In the genomic region with DNA sequence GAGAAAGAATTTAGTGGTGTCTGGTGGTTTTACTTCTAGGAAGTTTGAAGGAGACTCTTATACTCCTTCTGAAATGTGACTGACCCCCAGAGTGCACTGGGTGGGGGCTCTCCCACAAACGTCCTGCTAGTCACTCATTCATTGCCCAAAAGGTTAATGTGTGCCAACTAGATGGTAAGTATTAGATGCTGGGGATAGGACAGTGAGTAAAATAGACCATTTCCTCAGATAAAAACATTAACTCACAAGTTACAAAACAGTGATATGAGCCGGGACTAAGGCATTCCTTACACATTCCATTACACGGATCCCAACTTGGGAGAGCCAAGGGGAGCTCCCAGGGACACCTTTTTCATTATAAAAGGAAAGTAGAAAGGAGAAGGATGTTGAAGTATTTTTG, we compare ENCODE assay signal across 33 cellular contexts.
DNase-seq lines count a peak whose midpoint lies in the region; ATAC-seq and TF ChIP-seq lines count a peak whose summit lies in the region.
"Had no signal": no experiment of that assay in that cellular context is flagged by ENCODE, and none has a peak within 500 bp of the region (broad histone marks: within the 10 kb centered on the region; RNA-seq: fewer than 3 reads in every experiment).

No MANE protein-coding gene starts in this region.

- H2BK15ac ChIP-seq in IMR-90 (ENCODE audit: low read depth, low read length): no peak overlapping the region

- H2BK20ac ChIP-seq in IMR-90 (ENCODE audit: low read depth, low read length): no peak overlapping the region

- TF ChIP-seq CTCF in IMR-90 (conservative IDR thresholded peaks at IDR 0.05; ENCODE audit: low read depth, low read length) (no peak), fibroblast of pulmonary artery (IDR thresholded peaks at IDR 0.05; ENCODE audit: low read length, missing control alignments) (no peak), MCF 10A (IDR thresholded peaks at IDR 0.05; ENCODE audit: unreplicated experiment) (no peak)

- no peak overlapping the region for H2BK120ac ChIP-seq in IMR-90 (ENCODE audit: low read depth, low read length)

- no peak overlapping the region for H3K18ac ChIP-seq in IMR-90 (ENCODE audit: low read depth, low read length)

- intact Hi-C loops in IMR-90 (cut with micrococcal nuclease): no loop called here
- intact Hi-C loops in MCF 10A (cut with micrococcal nuclease): no loop called here

- H4K20me1 ChIP-seq in IMR-90 (ENCODE audit: insufficient read depth, low read length): no peaks in the 10 kb centered on the region

- no peak overlapping the region for H3K27ac ChIP-seq in IMR-90 (ENCODE audit: insufficient read depth, low read length)
- H3K27ac ChIP-seq: 22Rv1, esophagus muscularis mucosa, hepatocyte, PC-9, skin epidermis, thyroid gland, WERI-Rb-1 had no signal

- no peaks in the 10 kb centered on the region for H3K9me3 ChIP-seq in IMR-90 (ENCODE audit: control insufficient read depth, insufficient read depth, low read length)
- no peaks in the 10 kb centered on the region for H3K9me3 ChIP-seq in T-helper 17 cell (ENCODE audit: control insufficient read depth, low read length, poor library complexity, severe bottlenecking)
- H3K9me3 ChIP-seq: esophagus muscularis mucosa, thyroid gland had no signal

- DNase-seq in ACHN (peak; percentile 88), IMR-90 (no peak), fibroblast of pulmonary artery (ENCODE audit: low read depth) (peak; percentile 1), MCF 10A (ENCODE audit: unreplicated experiment) (no peak), T-helper 17 cell (no peak), NK-92 (lab: John Stamatoyannopoulos, UW; ENCODE audit: unreplicated experiment) (no peak), superior temporal gyrus (ENCODE audit: extremely low spot score) (no peak)
- DNase-seq: activated CD8-positive, alpha-beta memory T cell treated with anti-CD3 and anti-CD28 coated beads, Interleukin-2, amount 50 U/mL, for 4 hours; activated naive CD4-positive, alpha-beta T cell treated with anti-CD3 and anti-CD28 coated beads, Interleukin-2, amount 10 ng/mL, durations not matched to agents 7 days and 5 days; cortex of kidney; foreskin melanocyte; GOT3; left ventricle myocardium superior; naive thymus-derived CD4-positive, alpha-beta T cell; NCI-H1092; NCI-H187; NCI-H526; PC-9; retina; SIG-M5; stimulated activated CD8-positive, alpha-beta memory T cell treated with anti-CD3 and anti-CD28 coated beads, Interleukin-4, amount 100 ng/mL, for 48 hours; stimulated activated naive CD8-positive, alpha-beta T cell treated with anti-CD3 and anti-CD28 coated beads, Interleukin-15, amount 100 ng/mL, for 72 hours; T-helper 9 cell; thyroid gland; WERI-Rb-1 had no signal

- no peak overlapping the region for H3K4me2 ChIP-seq in IMR-90 (ENCODE audit: low read depth, low read length)
- H3K4me2 ChIP-seq: hepatocyte, PC-9 had no signal

- H3K4me3 ChIP-seq in IMR-90 (ENCODE audit: insufficient read depth, low read depth, low read length): no peak overlapping the region
- no peak overlapping the region for H3K4me3 ChIP-seq in fibroblast of pulmonary artery (replicated peaks; ENCODE audit: low read depth, low read length)
- H3K4me3 ChIP-seq: esophagus muscularis mucosa, hepatocyte, PC-9, skin epidermis, thyroid gland had no signal

- H3K4ac ChIP-seq in IMR-90 (ENCODE audit: low read depth, low read length): no peak overlapping the region

- no peaks in the 10 kb centered on the region for H3K79me1 ChIP-seq in IMR-90 (ENCODE audit: low read depth in 1 of 2, low read length in 2 of 2)

- no peaks in the 10 kb centered on the region for H3K9me1 ChIP-seq in IMR-90 (ENCODE audit: insufficient read depth, low read length)

- H3K4me1 Mint-ChIP-seq in MCF 10A (ENCODE audit: insufficient read depth, unreplicated experiment) (no peaks in the 10 kb centered on the region), T-helper 17 cell (no peaks in the 10 kb centered on the region)
- H3K4me1 Mint-ChIP-seq: activated naive CD4-positive, alpha-beta T cell treated with anti-CD3 and anti-CD28 coated beads, Interleukin-2, amount 10 ng/mL, durations not matched to agents 7 days and 5 days; mesothelial cell of epicardium; stimulated activated naive CD8-positive, alpha-beta T cell treated with anti-CD3 and anti-CD28 coated beads, Interleukin-15, amount 100 ng/mL, for 72 hours had no signal

- H3K56ac ChIP-seq in IMR-90 (ENCODE audit: extremely low read depth, insufficient read depth, low read length): no peak overlapping the region

- no peak overlapping the region for H2BK5ac ChIP-seq in IMR-90 (ENCODE audit: low read depth, low read length, poor library complexity, severe bottlenecking)

- CTCF ChIA-PET in IMR-90 (lab: Yijun Ruan, JAX): interaction anchor here (1.1 kb wide), 1 partner anchor 34 kb away, joined by 4 read pairs; no protein-coding TSS in a partner anchor
- CTCF ChIA-PET in MCF 10A (lab: Yijun Ruan, JAX): no interaction called here

- WGBS in IMR-90 (ENCODE audit: extremely low coverage in 2 of 2, insufficient read length in 1 of 2), 2 experiments: no CpG with 5 or more reads among the region's 3 CpGs

- POLR2A ChIA-PET in IMR-90 (lab: Charles Lee; ENCODE audit: unreplicated experiment) (no interaction called here), MCF 10A (lab: Yijun Ruan, JAX) (no interaction called here)

- H3K36me3 Mint-ChIP-seq in MCF 10A (ENCODE audit: insufficient read depth, unreplicated experiment): no peaks in the 10 kb centered on the region
- H3K36me3 Mint-ChIP-seq in T-helper 17 cell (ENCODE audit: low read depth): no peaks in the 10 kb centered on the region
- H3K36me3 Mint-ChIP-seq: activated naive CD4-positive, alpha-beta T cell treated with anti-CD3 and anti-CD28 coated beads, Interleukin-2, amount 10 ng/mL, durations not matched to agents 7 days and 5 days; mesothelial cell of epicardium; naive thymus-derived CD4-positive, alpha-beta T cell had no signal

- no peak overlapping the region for H2AK5ac ChIP-seq in IMR-90 (ENCODE audit: low read depth, low read length)

- no peak overlapping the region for H4K5ac ChIP-seq in IMR-90 (ENCODE audit: low read depth, low read length)

- H3K9ac ChIP-seq in IMR-90 (ENCODE audit: low read depth, low read length): no peak overlapping the region

- H3K27ac Mint-ChIP-seq in MCF 10A (ENCODE audit: low read depth, unreplicated experiment) (no peak overlapping the region), T-helper 17 cell (no peak overlapping the region)
- H3K27ac Mint-ChIP-seq: activated naive CD4-positive, alpha-beta T cell treated with anti-CD3 and anti-CD28 coated beads, Interleukin-2, amount 10 ng/mL, durations not matched to agents 7 days and 5 days; activated T-helper 1 cell treated with anti-CD3 and anti-CD28 coated beads, Interleukin-12 subunit alpha, Interleukin-12 subunit beta, Interleukin-2, Interleukin-4 antibody, amounts not matched to agents 30 ng/mL and 10 ng/mL and 1 ng/mL, durations not matched to agents 14 hours and 24 hours and 36 hours; endodermal cell; mesothelial cell of epicardium; naive thymus-derived CD4-positive, alpha-beta T cell; stimulated activated naive CD8-positive, alpha-beta T cell treated with anti-CD3 and anti-CD28 coated beads, Interleukin-15, amount 100 ng/mL, for 72 hours had no signal

- H3K23ac ChIP-seq in IMR-90 (ENCODE audit: low read depth, low read length): no peak overlapping the region

- ATAC-seq in HG02623 (IDR thresholded peaks at IDR 0.05; ENCODE audit: unreplicated experiment) (peak; percentile 49), IMR-90 (ENCODE audit: low read depth) (peak; percentile 32; the same call in 1 of the 2 replicates), T-helper 17 cell (no peak)
- ATAC-seq: left ventricle myocardium superior; naive thymus-derived CD4-positive, alpha-beta T cell; stimulated activated naive CD8-positive, alpha-beta T cell treated with anti-CD3 and anti-CD28 coated beads, Interleukin-15, amount 100 ng/mL, for 72 hours had no signal

- H4K8ac ChIP-seq in IMR-90 (ENCODE audit: low read depth in 2 of 2, low read length in 2 of 2): no peak overlapping the region

- H2AK9ac ChIP-seq in IMR-90 (replicated peaks; ENCODE audit: low read depth, low read length, poor library complexity): no peak overlapping the region

- no peak overlapping the region for H3K4me3 Mint-ChIP-seq in MCF 10A (ENCODE audit: unreplicated experiment)
- no peak overlapping the region for H3K4me3 Mint-ChIP-seq in T-helper 17 cell
- H3K4me3 Mint-ChIP-seq: activated naive CD4-positive, alpha-beta T cell treated with anti-CD3 and anti-CD28 coated beads, Interleukin-2, amount 10 ng/mL, durations not matched to agents 7 days and 5 days; activated T-helper 1 cell treated with anti-CD3 and anti-CD28 coated beads, Interleukin-12 subunit alpha, Interleukin-12 subunit beta, Interleukin-2, Interleukin-4 antibody, amounts not matched to agents 30 ng/mL and 10 ng/mL and 1 ng/mL, durations not matched to agents 14 hours and 24 hours and 36 hours; endodermal cell; mesothelial cell of epicardium; naive thymus-derived CD4-positive, alpha-beta T cell; stimulated activated naive CD8-positive, alpha-beta T cell treated with anti-CD3 and anti-CD28 coated beads, Interleukin-15, amount 100 ng/mL, for 72 hours had no signal

- H4K91ac ChIP-seq in IMR-90 (ENCODE audit: insufficient read depth, low read depth, low read length): no peak overlapping the region

- no peak overlapping the region for H2AFZ ChIP-seq in IMR-90 (replicated peaks; ENCODE audit: low read length, poor library complexity)
- H2AFZ ChIP-seq: hepatocyte, PC-9 had no signal

- no peaks in the 10 kb centered on the region for H3K9me3 Mint-ChIP-seq in MCF 10A (ENCODE audit: unreplicated experiment)
- H3K9me3 Mint-ChIP-seq: activated naive CD4-positive, alpha-beta T cell treated with anti-CD3 and anti-CD28 coated beads, Interleukin-2, amount 10 ng/mL, durations not matched to agents 7 days and 5 days; activated T-helper 1 cell treated with anti-CD3 and anti-CD28 coated beads, Interleukin-12 subunit alpha, Interleukin-12 subunit beta, Interleukin-2, Interleukin-4 antibody, amounts not matched to agents 30 ng/mL and 10 ng/mL and 1 ng/mL, durations not matched to agents 14 hours and 24 hours and 36 hours; endodermal cell; naive thymus-derived CD4-positive, alpha-beta T cell; stimulated activated naive CD8-positive, alpha-beta T cell treated with anti-CD3 and anti-CD28 coated beads, Interleukin-15, amount 100 ng/mL, for 72 hours had no signal

- H3K14ac ChIP-seq in IMR-90 (replicated peaks; ENCODE audit: low read depth, low read length): no peak overlapping the region

- H3K4me1 ChIP-seq in IMR-90 (ENCODE audit: control insufficient read depth, insufficient read depth, low read length): no peaks in the 10 kb centered on the region
- H3K4me1 ChIP-seq: esophagus muscularis mucosa, thyroid gland had no signal

- TF ChIP-seq RAD21 in IMR-90 (IDR thresholded peaks at IDR 0.05; ENCODE audit: low read length): no peak

- H3K27me3 ChIP-seq in IMR-90 (ENCODE audit: control insufficient read depth, insufficient read depth, low read length): no peaks in the 10 kb centered on the region
- H3K27me3 ChIP-seq: esophagus muscularis mucosa, hepatocyte, thyroid gland had no signal

- TF ChIP-seq POLR2A in IMR-90 (IDR thresholded peaks at IDR 0.05; ENCODE audit: low read depth, low read length): no peak

- dilution Hi-C loops in IMR-90 (cut with HindIII; ENCODE audit: low sequenced_read_pairs, unreplicated experiment): no loop called here

- in situ Hi-C loops in ACHN (cut with HindIII; ENCODE audit: low pct_ligation_motif_present, low pct_unique_long_range_greater_than_20kb, low sequenced_read_pairs) (no loop called here), IMR-90 (cut with MboI; ENCODE audit: low sequenced_read_pairs) (no loop called here)

- no peaks in the 10 kb centered on the region for H3K36me3 ChIP-seq in IMR-90 (ENCODE audit: control insufficient read depth, insufficient read depth, low read length)
- H3K36me3 ChIP-seq: esophagus muscularis mucosa, thyroid gland, WERI-Rb-1 had no signal

- no TSS peak for BruUV-seq in IMR-90 (replicated peaks; lab: Mats Ljungman, UMichigan)
- BruUV-seq in MCF 10A (replicated peaks; lab: Mats Ljungman, UMichigan): no TSS peak

- H3K27me3 Mint-ChIP-seq in MCF 10A (ENCODE audit: insufficient read depth, unreplicated experiment): no peaks in the 10 kb centered on the region
- no peaks in the 10 kb centered on the region for H3K27me3 Mint-ChIP-seq in T-helper 17 cell
- H3K27me3 Mint-ChIP-seq: activated naive CD4-positive, alpha-beta T cell treated with anti-CD3 and anti-CD28 coated beads, Interleukin-2, amount 10 ng/mL, durations not matched to agents 7 days and 5 days; naive thymus-derived CD4-positive, alpha-beta T cell; stimulated activated naive CD8-positive, alpha-beta T cell treated with anti-CD3 and anti-CD28 coated beads, Interleukin-15, amount 100 ng/mL, for 72 hours had no signal

Comparison
In these comparisons a context has a peak if more than half of its experiments do, and no peak if none do; other contexts are left out.
1. DNase-seq: peak in ACHN (single experiment) and fibroblast of pulmonary artery (single experiment); none in IMR-90 (single experiment), MCF 10A (single experiment), T-helper 17 cell (0 of 3), NK-92 (single experiment) and superior temporal gyrus (single experiment).